Comparison of ENCODE assay signal across 1 cellular context in genomic region chr5:140311011-140311467, GRCh38.
TF ChIP-seq lines count a peak whose summit lies in the region.

No MANE protein-coding gene starts in this region.

TF ChIP-seq in K562, 482 proteins besides CTCF, POLR2A, EP300 and RAD21 (continued from another document and continues in another):
- TF ChIP-seq, protein P1, sequence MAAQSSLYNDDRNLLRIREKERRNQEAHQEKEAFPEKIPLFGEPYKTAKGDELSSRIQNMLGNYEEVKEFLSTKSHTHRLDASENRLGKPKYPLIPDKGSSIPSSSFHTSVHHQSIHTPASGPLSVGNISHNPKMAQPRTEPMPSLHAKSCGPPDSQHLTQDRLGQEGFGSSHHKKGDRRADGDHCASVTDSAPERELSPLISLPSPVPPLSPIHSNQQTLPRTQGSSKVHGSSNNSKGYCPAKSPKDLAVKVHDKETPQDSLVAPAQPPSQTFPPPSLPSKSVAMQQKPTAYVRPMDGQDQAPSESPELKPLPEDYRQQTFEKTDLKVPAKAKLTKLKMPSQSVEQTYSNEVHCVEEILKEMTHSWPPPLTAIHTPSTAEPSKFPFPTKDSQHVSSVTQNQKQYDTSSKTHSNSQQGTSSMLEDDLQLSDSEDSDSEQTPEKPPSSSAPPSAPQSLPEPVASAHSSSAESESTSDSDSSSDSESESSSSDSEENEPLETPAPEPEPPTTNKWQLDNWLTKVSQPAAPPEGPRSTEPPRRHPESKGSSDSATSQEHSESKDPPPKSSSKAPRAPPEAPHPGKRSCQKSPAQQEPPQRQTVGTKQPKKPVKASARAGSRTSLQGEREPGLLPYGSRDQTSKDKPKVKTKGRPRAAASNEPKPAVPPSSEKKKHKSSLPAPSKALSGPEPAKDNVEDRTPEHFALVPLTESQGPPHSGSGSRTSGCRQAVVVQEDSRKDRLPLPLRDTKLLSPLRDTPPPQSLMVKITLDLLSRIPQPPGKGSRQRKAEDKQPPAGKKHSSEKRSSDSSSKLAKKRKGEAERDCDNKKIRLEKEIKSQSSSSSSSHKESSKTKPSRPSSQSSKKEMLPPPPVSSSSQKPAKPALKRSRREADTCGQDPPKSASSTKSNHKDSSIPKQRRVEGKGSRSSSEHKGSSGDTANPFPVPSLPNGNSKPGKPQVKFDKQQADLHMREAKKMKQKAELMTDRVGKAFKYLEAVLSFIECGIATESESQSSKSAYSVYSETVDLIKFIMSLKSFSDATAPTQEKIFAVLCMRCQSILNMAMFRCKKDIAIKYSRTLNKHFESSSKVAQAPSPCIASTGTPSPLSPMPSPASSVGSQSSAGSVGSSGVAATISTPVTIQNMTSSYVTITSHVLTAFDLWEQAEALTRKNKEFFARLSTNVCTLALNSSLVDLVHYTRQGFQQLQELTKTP (IDR thresholded peaks at IDR 0.05; ENCODE audit: low read depth in 1 of 2, partially characterized antibody in 2 of 2) = no peak
- no peak for TF ChIP-seq FOXA1 (IDR thresholded peaks at IDR 0.05; ENCODE audit: borderline replicate concordance)
- TF ChIP-seq NFXL1 (CRISPR knock-in tag; IDR thresholded peaks at IDR 0.05) = no peak
- no peak for TF ChIP-seq NFRKB (IDR thresholded peaks at IDR 0.05; ENCODE audit: low read depth)
- TF ChIP-seq TRIM24 (IDR thresholded peaks at IDR 0.05) = no peak
- peak; percentile 80 for TF ChIP-seq ARID1B (IDR thresholded peaks at IDR 0.05)
- TF ChIP-seq HNRNPL (IDR thresholded peaks at IDR 0.05; ENCODE audit: low read depth, low read length) = no peak
- peak; percentile 24; the same call in 1 of the 2 replicates for TF ChIP-seq SMAD4 (CRISPR knock-in tag; conservative IDR thresholded peaks at IDR 0.05)
- TF ChIP-seq HNRNPUL1 (IDR thresholded peaks at IDR 0.05; ENCODE audit: low read length) = no peak
- TF ChIP-seq SP2 (IDR thresholded peaks at IDR 0.05; ENCODE audit: extremely low read depth, low read depth, low read length, poor library complexity, severe bottlenecking) = no peak
- no peak for TF ChIP-seq ZNF408 (CRISPR knock-in tag; IDR thresholded peaks at IDR 0.05; ENCODE audit: low read depth)
- TF ChIP-seq ZNF23 (CRISPR knock-in tag; IDR thresholded peaks at IDR 0.05) = no peak
- peak; percentile 59 for TF ChIP-seq NFE2L1 (tag; IDR thresholded peaks at IDR 0.05; ENCODE audit: borderline replicate concordance, low read depth)
- TF ChIP-seq EHMT2 (IDR thresholded peaks at IDR 0.05) = peak; percentile 34; the same call in 1 of the 2 replicates
- no peak for TF ChIP-seq CAMTA2 (CRISPR knock-in tag; conservative IDR thresholded peaks at IDR 0.05)
- no peak for TF ChIP-seq ZZZ3 (IDR thresholded peaks at IDR 0.05)
- TF ChIP-seq CBFA2T2 (conservative IDR thresholded peaks at IDR 0.05) = no peak
- TF ChIP-seq, protein P2, sequence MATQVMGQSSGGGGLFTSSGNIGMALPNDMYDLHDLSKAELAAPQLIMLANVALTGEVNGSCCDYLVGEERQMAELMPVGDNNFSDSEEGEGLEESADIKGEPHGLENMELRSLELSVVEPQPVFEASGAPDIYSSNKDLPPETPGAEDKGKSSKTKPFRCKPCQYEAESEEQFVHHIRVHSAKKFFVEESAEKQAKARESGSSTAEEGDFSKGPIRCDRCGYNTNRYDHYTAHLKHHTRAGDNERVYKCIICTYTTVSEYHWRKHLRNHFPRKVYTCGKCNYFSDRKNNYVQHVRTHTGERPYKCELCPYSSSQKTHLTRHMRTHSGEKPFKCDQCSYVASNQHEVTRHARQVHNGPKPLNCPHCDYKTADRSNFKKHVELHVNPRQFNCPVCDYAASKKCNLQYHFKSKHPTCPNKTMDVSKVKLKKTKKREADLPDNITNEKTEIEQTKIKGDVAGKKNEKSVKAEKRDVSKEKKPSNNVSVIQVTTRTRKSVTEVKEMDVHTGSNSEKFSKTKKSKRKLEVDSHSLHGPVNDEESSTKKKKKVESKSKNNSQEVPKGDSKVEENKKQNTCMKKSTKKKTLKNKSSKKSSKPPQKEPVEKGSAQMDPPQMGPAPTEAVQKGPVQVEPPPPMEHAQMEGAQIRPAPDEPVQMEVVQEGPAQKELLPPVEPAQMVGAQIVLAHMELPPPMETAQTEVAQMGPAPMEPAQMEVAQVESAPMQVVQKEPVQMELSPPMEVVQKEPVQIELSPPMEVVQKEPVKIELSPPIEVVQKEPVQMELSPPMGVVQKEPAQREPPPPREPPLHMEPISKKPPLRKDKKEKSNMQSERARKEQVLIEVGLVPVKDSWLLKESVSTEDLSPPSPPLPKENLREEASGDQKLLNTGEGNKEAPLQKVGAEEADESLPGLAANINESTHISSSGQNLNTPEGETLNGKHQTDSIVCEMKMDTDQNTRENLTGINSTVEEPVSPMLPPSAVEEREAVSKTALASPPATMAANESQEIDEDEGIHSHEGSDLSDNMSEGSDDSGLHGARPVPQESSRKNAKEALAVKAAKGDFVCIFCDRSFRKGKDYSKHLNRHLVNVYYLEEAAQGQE (CRISPR knock-in tag; IDR thresholded peaks at IDR 0.05; ENCODE audit: low read depth) = no peak
- TF ChIP-seq SMARCE1 (IDR thresholded peaks at IDR 0.05) = peak; percentile 76; the same call in 1 of the 2 replicates
- TF ChIP-seq, protein P3, sequence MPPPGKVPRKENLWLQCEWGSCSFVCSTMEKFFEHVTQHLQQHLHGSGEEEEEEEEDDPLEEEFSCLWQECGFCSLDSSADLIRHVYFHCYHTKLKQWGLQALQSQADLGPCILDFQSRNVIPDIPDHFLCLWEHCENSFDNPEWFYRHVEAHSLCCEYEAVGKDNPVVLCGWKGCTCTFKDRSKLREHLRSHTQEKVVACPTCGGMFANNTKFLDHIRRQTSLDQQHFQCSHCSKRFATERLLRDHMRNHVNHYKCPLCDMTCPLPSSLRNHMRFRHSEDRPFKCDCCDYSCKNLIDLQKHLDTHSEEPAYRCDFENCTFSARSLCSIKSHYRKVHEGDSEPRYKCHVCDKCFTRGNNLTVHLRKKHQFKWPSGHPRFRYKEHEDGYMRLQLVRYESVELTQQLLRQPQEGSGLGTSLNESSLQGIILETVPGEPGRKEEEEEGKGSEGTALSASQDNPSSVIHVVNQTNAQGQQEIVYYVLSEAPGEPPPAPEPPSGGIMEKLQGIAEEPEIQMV (tag; conservative IDR thresholded peaks at IDR 0.05; ENCODE audit: low read depth) = no peak; the same call in 1 of the 2 replicates
- TF ChIP-seq, protein P4, sequence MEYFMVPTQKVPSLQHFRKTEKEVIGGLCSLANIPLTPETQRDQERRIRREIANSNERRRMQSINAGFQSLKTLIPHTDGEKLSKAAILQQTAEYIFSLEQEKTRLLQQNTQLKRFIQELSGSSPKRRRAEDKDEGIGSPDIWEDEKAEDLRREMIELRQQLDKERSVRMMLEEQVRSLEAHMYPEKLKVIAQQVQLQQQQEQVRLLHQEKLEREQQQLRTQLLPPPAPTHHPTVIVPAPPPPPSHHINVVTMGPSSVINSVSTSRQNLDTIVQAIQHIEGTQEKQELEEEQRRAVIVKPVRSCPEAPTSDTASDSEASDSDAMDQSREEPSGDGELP (CRISPR knock-in tag; IDR thresholded peaks at IDR 0.05; ENCODE audit: borderline replicate concordance) = no peak
- no peak for TF ChIP-seq NCOR1 (IDR thresholded peaks at IDR 0.05)
- TF ChIP-seq, protein P5, sequence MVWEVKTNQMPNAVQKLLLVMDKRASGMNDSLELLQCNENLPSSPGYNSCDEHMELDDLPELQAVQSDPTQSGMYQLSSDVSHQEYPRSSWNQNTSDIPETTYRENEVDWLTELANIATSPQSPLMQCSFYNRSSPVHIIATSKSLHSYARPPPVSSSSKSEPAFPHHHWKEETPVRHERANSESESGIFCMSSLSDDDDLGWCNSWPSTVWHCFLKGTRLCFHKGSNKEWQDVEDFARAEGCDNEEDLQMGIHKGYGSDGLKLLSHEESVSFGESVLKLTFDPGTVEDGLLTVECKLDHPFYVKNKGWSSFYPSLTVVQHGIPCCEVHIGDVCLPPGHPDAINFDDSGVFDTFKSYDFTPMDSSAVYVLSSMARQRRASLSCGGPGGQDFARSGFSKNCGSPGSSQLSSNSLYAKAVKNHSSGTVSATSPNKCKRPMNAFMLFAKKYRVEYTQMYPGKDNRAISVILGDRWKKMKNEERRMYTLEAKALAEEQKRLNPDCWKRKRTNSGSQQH (CRISPR knock-in tag; IDR thresholded peaks at IDR 0.05) = no peak
- TF ChIP-seq GTF3C2 (IDR thresholded peaks at IDR 0.05; ENCODE audit: borderline replicate concordance, extremely low read depth, insufficient read length) = no peak
- peak; percentile 59; the same call in 1 of the 2 replicates for TF ChIP-seq L3MBTL2 (IDR thresholded peaks at IDR 0.05)
- TF ChIP-seq ATF2 (CRISPR knock-in tag; IDR thresholded peaks at IDR 0.05) = no peak
- TF ChIP-seq MAFK (IDR thresholded peaks at IDR 0.05; ENCODE audit: low read length) = peak; percentile 62; the same call in 1 of the 2 replicates
- no peak for TF ChIP-seq ZBTB26 (CRISPR knock-in tag; IDR thresholded peaks at IDR 0.05)
- TF ChIP-seq ZNF41 (CRISPR knock-in tag; conservative IDR thresholded peaks at IDR 0.05) = no peak
- TF ChIP-seq PRDM10 (IDR thresholded peaks at IDR 0.05; ENCODE audit: partially characterized antibody) = peak; percentile 76
- TF ChIP-seq MTA1 (IDR thresholded peaks at IDR 0.05; ENCODE audit: borderline replicate concordance) = 0 out of 2 replicates have a peak, but pooled peaks have one; percentile 21
- TF ChIP-seq NR1H2 (CRISPR knock-in tag; IDR thresholded peaks at IDR 0.05) = no peak
- TF ChIP-seq ZNF239 (CRISPR knock-in tag; IDR thresholded peaks at IDR 0.05) = no peak
- TF ChIP-seq NR2C2 (CRISPR knock-in tag; IDR thresholded peaks at IDR 0.05) = no peak
- no peak for TF ChIP-seq NR2C2 (tag; IDR thresholded peaks at IDR 0.05)
- no peak for TF ChIP-seq ZNF24 (IDR thresholded peaks at IDR 0.05)
- no peak for TF ChIP-seq NCOA4 (IDR thresholded peaks at IDR 0.05; ENCODE audit: partially characterized antibody)
- TF ChIP-seq GTF2A2 (tag; IDR thresholded peaks at IDR 0.05) = 0 out of 2 replicates have a peak, but pooled peaks have one; percentile 7
- no peak for TF ChIP-seq POU5F1 (IDR thresholded peaks at IDR 0.05; ENCODE audit: borderline replicate concordance, low read depth, low read length, partially characterized antibody)
- TF ChIP-seq, protein P6, sequence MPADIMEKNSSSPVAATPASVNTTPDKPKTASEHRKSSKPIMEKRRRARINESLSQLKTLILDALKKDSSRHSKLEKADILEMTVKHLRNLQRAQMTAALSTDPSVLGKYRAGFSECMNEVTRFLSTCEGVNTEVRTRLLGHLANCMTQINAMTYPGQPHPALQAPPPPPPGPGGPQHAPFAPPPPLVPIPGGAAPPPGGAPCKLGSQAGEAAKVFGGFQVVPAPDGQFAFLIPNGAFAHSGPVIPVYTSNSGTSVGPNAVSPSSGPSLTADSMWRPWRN (IDR thresholded peaks at IDR 0.05; ENCODE audit: low read depth) = no peak
- peak; percentile 91 for TF ChIP-seq MAFG (tag; conservative IDR thresholded peaks at IDR 0.05)
